ENCODE assay signal across 8 cellular contexts in the genomic region with DNA sequence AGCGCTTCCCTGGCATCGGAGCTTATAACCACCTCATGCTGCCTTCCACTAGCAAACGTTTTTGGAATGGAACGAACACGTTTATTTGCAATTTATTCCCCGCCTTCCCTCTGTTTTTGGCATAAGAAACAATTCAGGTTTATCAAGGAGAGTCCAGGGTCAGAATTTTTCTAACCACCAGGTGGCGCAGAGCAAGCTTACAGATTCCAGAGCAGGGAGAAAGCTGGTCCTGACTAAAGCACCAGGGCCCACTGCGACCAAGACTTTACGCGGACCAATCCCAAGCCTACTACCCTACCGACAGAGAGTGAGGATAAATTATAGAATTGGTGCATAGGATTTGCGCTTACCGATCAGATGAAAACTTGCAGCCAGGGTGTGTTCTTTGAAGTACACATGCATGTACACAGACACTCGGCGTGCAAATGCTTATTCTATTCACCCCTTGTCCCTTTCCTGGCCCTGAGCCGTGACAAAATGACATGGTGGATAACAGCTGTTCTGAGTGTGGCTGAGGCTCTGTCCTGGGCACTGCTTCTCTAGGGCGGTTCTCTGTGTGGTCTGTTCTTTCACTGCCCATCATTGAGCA. TPM values are rescaled to one million over a fixed set of nuclear protein-coding genes. Genes with fewer than 3 reads are reported as not detected.
DNase-seq lines count a peak whose midpoint lies in the region; ATAC-seq and TF ChIP-seq lines count a peak whose summit lies in the region.

No MANE protein-coding gene starts in this region.

- intact Hi-C loops in left ventricle myocardium inferior (cut with micrococcal nuclease) (no loop called here), posterior vena cava (cut with DNase I) (no loop called here)

- H3K27ac ChIP-seq in left ventricle myocardium inferior (replicated peaks), result peak overlapping the region; percentile 0

- no peaks in the 10 kb centered on the region for H3K9me3 ChIP-seq in left ventricle myocardium inferior (replicated peaks)

- H3K4me1 ChIP-seq in left ventricle myocardium inferior, result peaks cover 23% of the 10 kb centered on the region

- no peaks in the 10 kb centered on the region for H3K27me3 Mint-ChIP-seq in activated naive CD8-positive, alpha-beta T cell treated with anti-CD3 and anti-CD28 coated beads, Interleukin-2, amount 50 U/mL, for 24 hours

- H3K4me3 ChIP-seq in left ventricle myocardium inferior, result peak overlapping the region; percentile 45

- peak; percentile 83 for TF ChIP-seq CTCF in left ventricle myocardium inferior (IDR thresholded peaks at IDR 0.05; ENCODE audit: borderline replicate concordance)

- peaks cover 24% of the 10 kb centered on the region for H3K36me3 ChIP-seq in left ventricle myocardium inferior

- H3K4me3 Mint-ChIP-seq in activated naive CD8-positive, alpha-beta T cell treated with anti-CD3 and anti-CD28 coated beads, Interleukin-2, amount 50 U/mL, for 24 hours, result peak overlapping the region; percentile 1

- H3K27ac Mint-ChIP-seq in activated naive CD8-positive, alpha-beta T cell treated with anti-CD3 and anti-CD28 coated beads, Interleukin-2, amount 50 U/mL, for 24 hours, result no peak overlapping the region

- in situ Hi-C loops in SK-MEL-5 (cut with HindIII; ENCODE audit: low pct_unique_long_range_greater_than_20kb, low sequenced_read_pairs), result no loop called here

- ATAC-seq in GM19395 (IDR thresholded peaks at IDR 0.05; ENCODE audit: unreplicated experiment) (peak; percentile 72), HG02840 (IDR thresholded peaks at IDR 0.05; ENCODE audit: low FRiP score, unreplicated experiment) (no peak)
- ATAC-seq in activated naive CD8-positive, alpha-beta T cell treated with anti-CD3 and anti-CD28 coated beads, Interleukin-2, amount 50 U/mL, for 24 hours, result peak; percentile 58

- H3K4me1 Mint-ChIP-seq in activated naive CD8-positive, alpha-beta T cell treated with anti-CD3 and anti-CD28 coated beads, Interleukin-2, amount 50 U/mL, for 24 hours, result peaks cover 9% of the 10 kb centered on the region

- H3K9me3 Mint-ChIP-seq in activated naive CD8-positive, alpha-beta T cell treated with anti-CD3 and anti-CD28 coated beads, Interleukin-2, amount 50 U/mL, for 24 hours, result no peaks in the 10 kb centered on the region

- DNase-seq in C1 segment of cervical spinal cord (lab: John Stamatoyannopoulos, UW) (peak in 12 of 14 donors; percentile 10 to 73 (median 34)), LHCN-M2 (ENCODE audit: low read depth) (peak; percentile 71), SK-MEL-5 (ENCODE audit: low read depth, low spot score) (peak; percentile 73), left ventricle myocardium inferior (peak; percentile 64), posterior vena cava (ENCODE audit: low spot score) (peak; percentile 81)
- DNase-seq in activated naive CD8-positive, alpha-beta T cell treated with anti-CD3 and anti-CD28 coated beads, Interleukin-2, amount 50 U/mL, for 24 hours, result peak; percentile 69

- H3K36me3 Mint-ChIP-seq in activated naive CD8-positive, alpha-beta T cell treated with anti-CD3 and anti-CD28 coated beads, Interleukin-2, amount 50 U/mL, for 24 hours (ENCODE audit: low read depth), result peaks cover 9% of the 10 kb centered on the region

- H3K27me3 ChIP-seq in left ventricle myocardium inferior (ENCODE audit: low read depth), result no peaks in the 10 kb centered on the region

RNA-seq across cellular contexts. Expression of gene NAPG, which starts 34.7 kb away (rescaled TPM):
- 38.0 and 40.8 TPM in 2 replicates for total RNA-seq in LHCN-M2 (2014; rRNA removed)
- polyA plus RNA-seq in LHCN-M2 (2012), result 12.9 TPM
- 31.1 and 32.2 TPM in 2 replicates for total RNA-seq in SK-MEL-5 (2014; rRNA removed; shearing (Covaris generic))
- polyA plus RNA-seq in SK-MEL-5 (2015; cell fraction: cytosol; rRNA removed), result 17.4 and 19.3 TPM in 2 replicates
- polyA plus RNA-seq in SK-MEL-5 (2015; cell fraction: nucleus; rRNA removed), result 85.3 and 92.3 TPM in 2 replicates
- total RNA-seq in left ventricle myocardium inferior, result 31.2 TPM
- total RNA-seq in posterior vena cava, result 10 to 100 TPM; 29.4 to 43.0 TPM
